1 cellular context compared by ENCODE assay signal in the genomic region with DNA sequence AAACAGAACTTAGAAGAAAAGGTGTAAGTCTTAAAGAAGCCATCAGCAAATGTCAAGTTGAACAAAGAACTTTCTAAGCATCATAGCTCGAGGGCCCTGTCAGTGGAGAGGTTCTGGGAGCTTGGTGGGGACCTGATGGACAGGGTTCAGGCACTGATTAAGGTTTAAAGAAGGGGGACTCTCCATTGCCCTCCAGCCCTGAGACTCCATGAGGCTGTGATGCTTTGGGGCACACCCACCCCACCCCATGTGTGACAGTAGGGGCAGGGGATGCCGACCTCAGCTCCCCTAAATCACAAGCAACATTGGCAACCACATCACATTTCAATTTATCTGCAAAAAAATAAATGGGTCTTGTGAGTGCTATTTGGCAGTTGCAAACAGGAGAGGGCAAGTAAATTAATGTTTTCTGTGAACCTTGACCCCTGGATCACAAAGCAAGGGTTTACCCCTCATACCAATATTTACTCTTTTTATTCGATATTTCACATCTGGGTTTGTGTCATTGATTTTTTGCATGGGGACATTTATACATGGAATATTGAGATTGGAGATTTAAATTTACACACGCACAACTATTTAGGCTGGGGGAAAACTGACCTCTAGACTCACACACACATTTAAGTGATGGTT.
TF ChIP-seq lines count a peak whose summit lies in the region.

No MANE protein-coding gene starts in this region.

TF ChIP-seq in IMR-90, 13 proteins besides CTCF, POLR2A, EP300 and RAD21 (continued from another document):
- TF ChIP-seq MAFK (IDR thresholded peaks at IDR 0.05; ENCODE audit: low read depth, low read length) = no peak
- no peak for TF ChIP-seq BHLHE40 (IDR thresholded peaks at IDR 0.05; ENCODE audit: low read depth, low read length)
- no peak for TF ChIP-seq RFX5 (IDR thresholded peaks at IDR 0.05; ENCODE audit: low read depth, low read length)
